Comparison of ENCODE assay signal across 7 cellular contexts in genomic region chr10:3805791-3806381, GRCh38. TPM values are rescaled to one million over a fixed set of nuclear protein-coding genes. Genes with fewer than 3 reads are reported as not detected.
DNase-seq lines count a peak whose midpoint lies in the region; ATAC-seq and TF ChIP-seq lines count a peak whose summit lies in the region.

No MANE protein-coding gene starts in this region.

- no peak for TF ChIP-seq EP300 in gastroesophageal sphincter (IDR thresholded peaks at IDR 0.05)

- TF ChIP-seq CTCF in OCI-LY3 (IDR thresholded peaks at IDR 0.05; ENCODE audit: low read depth, low read length) = no peak
- TF ChIP-seq CTCF in gastroesophageal sphincter (IDR thresholded peaks at IDR 0.05) = no peak

- H3K4me3 ChIP-seq in OCI-LY3 (ENCODE audit: low read length) (peak overlapping the region; percentile 59), gastroesophageal sphincter (no peak overlapping the region)

- 0 out of 2 replicates have a peak overlapping the region, but pooled peaks have one; percentile 9 for H2AFZ ChIP-seq in OCI-LY3 (ENCODE audit: low read depth, low read length)

- H3K79me2 ChIP-seq in OCI-LY3 (ENCODE audit: low read length) = no peaks in the 10 kb centered on the region

- no peaks in the 10 kb centered on the region for H3K9me3 ChIP-seq in OCI-LY3 (ENCODE audit: insufficient read depth, low read length)
- no peaks in the 10 kb centered on the region for H3K9me3 ChIP-seq in gastroesophageal sphincter

- DNase-seq in activated T-helper 9 cell treated with anti-CD3 and anti-CD28 coated beads, Interleukin-2, amount 50 U/mL, for 16 hours (ENCODE audit: low read depth) = peak; percentile 43
- DNase-seq in stimulated activated CD8-positive, alpha-beta memory T cell treated with anti-CD3 and anti-CD28 coated beads, Interleukin-15, amount 100 ng/mL, for 1 hour (ENCODE audit: low read depth) = peak; percentile 24

- H3K27ac ChIP-seq in OCI-LY3 (ENCODE audit: low read length) (peak overlapping the region; percentile 79), gastroesophageal sphincter (peak overlapping the region; percentile 60 to 85 (median 82))

- peaks cover 78% of the 10 kb centered on the region for H3K4me1 ChIP-seq in OCI-LY3 (ENCODE audit: low read length)
- peaks cover 0 to 55% (median 45%) of the 10 kb centered on the region in 3 donors for H3K4me1 ChIP-seq in gastroesophageal sphincter

- 56 to 58% methylated on average over 2 to 6 of the region's 8 CpGs for WGBS in gastroesophageal sphincter (ENCODE audit: low coverage in 1 of 2), 2 donors

- ATAC-seq in GM18907 (IDR thresholded peaks at IDR 0.05; ENCODE audit: unreplicated experiment) (peak; percentile 54), HG03039 (IDR thresholded peaks at IDR 0.05; ENCODE audit: unreplicated experiment) (peak; percentile 29), gastroesophageal sphincter (peak; percentile 52), GM18511 (IDR thresholded peaks at IDR 0.05; ENCODE audit: unreplicated experiment) (no peak)

- TF ChIP-seq POLR2A in gastroesophageal sphincter (IDR thresholded peaks at IDR 0.05) = no peak

- H3K36me3 ChIP-seq in OCI-LY3 (replicated peaks; ENCODE audit: low read depth, low read length) (no peaks in the 10 kb centered on the region), gastroesophageal sphincter (no peaks in the 10 kb centered on the region)

- peak overlapping the region; percentile 68 for H3K9ac ChIP-seq in OCI-LY3 (ENCODE audit: low read length)

- H4K20me1 ChIP-seq in OCI-LY3 (ENCODE audit: insufficient read depth, low read length) = no peaks in the 10 kb centered on the region

- peak overlapping the region; percentile 82 for H3K4me2 ChIP-seq in OCI-LY3 (ENCODE audit: low read length)

- H3K27me3 ChIP-seq in OCI-LY3 (ENCODE audit: low read depth, low read length) (no peaks in the 10 kb centered on the region), gastroesophageal sphincter (no peaks in the 10 kb centered on the region)

RNA-seq across cellular contexts. Expression of gene KLF6, which starts 20.9 kb away (rescaled TPM):
- 100 to 1,000 TPM in 2 of 4 donors, 10 to 100 TPM in 2; 90.3 to 113 (median 105) TPM for total RNA-seq in gastroesophageal sphincter
